In the genomic region with DNA sequence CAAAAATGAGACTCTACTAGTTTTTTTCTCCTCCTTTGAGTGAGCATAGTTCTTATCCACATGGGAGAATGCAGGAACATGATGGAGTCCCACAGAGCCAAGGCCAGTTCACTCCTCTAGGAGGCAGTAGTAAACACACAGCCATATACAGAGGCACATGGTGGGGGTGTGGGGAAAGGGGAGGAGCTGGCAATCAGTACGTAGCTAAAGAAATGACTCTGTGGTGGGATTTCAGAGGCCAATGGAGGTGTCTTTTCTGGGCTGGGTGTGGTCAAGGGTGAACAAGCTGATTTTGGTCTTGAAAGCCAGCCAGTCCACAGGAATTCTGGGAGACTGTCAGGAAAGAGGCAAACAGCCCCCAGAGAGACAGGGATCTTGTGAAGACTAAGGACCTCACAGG, we compare ENCODE assay signal across 8 cellular contexts. TPM values are rescaled to one million over a fixed set of nuclear protein-coding genes. Genes with fewer than 3 reads are reported as not detected.
A peak's percentile ranks its signal among the peaks of the same experiment; 100 is the strongest.
DNase-seq lines count a peak whose midpoint lies in the region; ATAC-seq and TF ChIP-seq lines count a peak whose summit lies in the region.

No MANE protein-coding gene starts in this region.

- no peak overlapping the region for H3K27ac ChIP-seq in HL-60 (replicated peaks)
- H3K27ac ChIP-seq in SJCRH30: no peak overlapping the region

- TF ChIP-seq CTCF in GM12865 (IDR thresholded peaks at IDR 0.05; ENCODE audit: insufficient read depth, low read depth, low read length, missing control alignments) (peak; percentile 54), HL-60 (IDR thresholded peaks at IDR 0.05; ENCODE audit: insufficient read depth, low read length) (peak; percentile 54)

- H3K4me3 ChIP-seq in GM12865 (ENCODE audit: low read depth, low read length) (no peak overlapping the region), HL-60 (replicated peaks; ENCODE audit: insufficient read depth, low read length) (no peak overlapping the region), SJCRH30 (no peak overlapping the region)

- H3K27me3 ChIP-seq in HL-60 (ENCODE audit: insufficient read depth, poor library complexity, severe bottlenecking) (no peaks in the 10 kb centered on the region), SJCRH30 (no peaks in the 10 kb centered on the region)

- ATAC-seq in HG02571 (IDR thresholded peaks at IDR 0.05; ENCODE audit: unreplicated experiment): no peak

- peak; percentile 86 for DNase-seq in GM12865 (ENCODE audit: low read depth)
- DNase-seq in HL-60 (ENCODE audit: low read depth in 1 of 2, low spot score in 1 of 2): peak in 1 of 2 experiments; percentile 76
- peak; percentile 88 to 94 for DNase-seq in SJCRH30
- DNase-seq in activated naive CD4-positive, alpha-beta T cell treated with Interleukin-2 at 50 U/mL for 16 hours: peak; percentile 70
- peak; percentile 82 for DNase-seq in iPS-NIHi7 (ENCODE audit: extremely low spot score)
- peak; percentile 57 for DNase-seq in stimulated activated CD8-positive, alpha-beta memory T cell treated with anti-CD3 and anti-CD28 coated beads, Interleukin-4, amount 100 ng/mL, for 24 hours (ENCODE audit: low read depth)
- no peak for DNase-seq in kidney glomerular epithelial cell (lab: John Stamatoyannopoulos, UW)

- H3K4me1 ChIP-seq in SJCRH30: no peaks in the 10 kb centered on the region

- no peaks in the 10 kb centered on the region for H3K36me3 ChIP-seq in SJCRH30

- H3K9me3 ChIP-seq in SJCRH30 (replicated peaks): no peaks in the 10 kb centered on the region

RNA-seq across cellular contexts. Expression of gene RAB11A, which starts 6.6 kb away (rescaled TPM):
- 257 and 269 TPM in 2 replicates for total RNA-seq in SJCRH30 (2014; rRNA removed; shearing (Covaris generic))
